Comparison of ENCODE assay signal across 8 cellular contexts in genomic region chr12:56080556-56081138, GRCh38. TPM values are rescaled to one million over a fixed set of nuclear protein-coding genes. Genes with fewer than 3 reads are reported as not detected.
DNase-seq lines count a peak whose midpoint lies in the region; ATAC-seq lines count a peak whose summit lies in the region.

No MANE protein-coding gene starts in this region.

- peaks cover 0 to 13% (median 11%) of the 10 kb centered on the region in 5 donors for H3K27me3 ChIP-seq in subcutaneous abdominal adipose tissue (ENCODE audit: control insufficient read depth in 5 of 5, insufficient read depth in 4 of 5, low read length in 5 of 5)

- no peak overlapping the region for H3K27ac ChIP-seq in subcutaneous abdominal adipose tissue (ENCODE audit: low read depth, low read length)

- peaks cover 0 to 21% (median 16%) of the 10 kb centered on the region in 5 donors for H3K4me1 ChIP-seq in subcutaneous abdominal adipose tissue (ENCODE audit: control insufficient read depth in 5 of 5, insufficient read depth in 5 of 5, low read length in 5 of 5)

- H3K36me3 ChIP-seq in subcutaneous abdominal adipose tissue (ENCODE audit: control insufficient read depth in 5 of 5, insufficient read depth in 5 of 5, low read length in 5 of 5) = no peaks in the 10 kb centered on the region

- intact Hi-C loops in left colon (cut with DNase I, micrococcal nuclease) = no loop called here

- DNase-seq in NCI-H748 (lab: John Stamatoyannopoulos, UW; ENCODE audit: unreplicated experiment) (peak; percentile 28), NCI-H748 treated with DMSO at 0.1 percent for 48 hours (lab: John Stamatoyannopoulos, UW) (no peak), amniotic epithelial cell (ENCODE audit: low read depth) (peak; percentile 36), left colon (peak; percentile 76 to 83), putamen (ENCODE audit: low spot score) (no peak), NAMALWA (ENCODE audit: low spot score) (no peak)

- H3K9ac ChIP-seq in subcutaneous abdominal adipose tissue (ENCODE audit: low read length in 5 of 5) = no peak overlapping the region

- ATAC-seq in left colon (peak; percentile 62), GM18520 (IDR thresholded peaks at IDR 0.05; ENCODE audit: unreplicated experiment) (no peak)

- peak overlapping the region in 3 of 5 donors; percentile 68 to 74 (median 73) for H3K4me3 ChIP-seq in subcutaneous abdominal adipose tissue (ENCODE audit: low read depth in 1 of 5, low read length in 5 of 5)

- H3K9me3 ChIP-seq in subcutaneous abdominal adipose tissue (ENCODE audit: control insufficient read depth in 5 of 5, low read length in 5 of 5) = no peaks in the 10 kb centered on the region

RNA-seq across cellular contexts. Expression of gene ERBB3, which starts 0.7 kb away (rescaled TPM):
- total RNA-seq in left colon = 100 to 1,000 TPM; 188 to 261 TPM

RNA-seq across cellular contexts. Expression of gene PA2G4, which starts 23.7 kb away (rescaled TPM):
- 10 to 100 TPM; 59.6 to 80.9 TPM for total RNA-seq in left colon

RNA-seq across cellular contexts. Expression of gene RPL41, which starts 35.8 kb away (rescaled TPM):
- total RNA-seq in left colon = 1,000 to 10,000 TPM; 2,955 to 2,956 TPM

RNA-seq across cellular contexts. Expression of gene ZC3H10, which starts 37.4 kb away (rescaled TPM):
- total RNA-seq in left colon = 1 to 10 TPM; 3.5 to 4.1 TPM

RNA-seq across cellular contexts. Expression of gene RPS26, which starts 38.9 kb away (rescaled TPM):
- 10 to 100 TPM; 54.5 to 73.9 TPM for total RNA-seq in left colon

Comparison
In these comparisons a context has a peak if more than half of its experiments do, and no peak if none do; other contexts are left out.
1. DNase-seq: peak in NCI-H748 (single experiment), amniotic epithelial cell (single experiment) and left colon (2 of 2); none in NCI-H748 treated with DMSO at 0.1 percent for 48 hours (single experiment), putamen (single experiment) and NAMALWA (single experiment).